Comparison of ENCODE assay signal across 26 cellular contexts in genomic region chr1:215417122-215417521, GRCh38.
"Had no signal": no experiment of that assay in that cellular context is flagged by ENCODE, and none has a peak within 500 bp of the region (broad histone marks: within the 10 kb centered on the region; RNA-seq: fewer than 3 reads in every experiment).

No MANE protein-coding gene starts in this region.

- DNase-seq: activated CD4-positive, alpha-beta T cell treated with anti-CD3 and anti-CD28 coated beads for 36 hours; activated CD4-positive, alpha-beta T cell treated with anti-CD3 and anti-CD28 coated beads, Interleukin-2, amount 50 U/mL, for 4 hours; activated CD8-positive, alpha-beta memory T cell treated with anti-CD3 and anti-CD28 coated beads for 24 hours; activated CD8-positive, alpha-beta memory T cell treated with anti-CD3 and anti-CD28 coated beads, Interleukin-2, amount 50 U/mL, for 4 hours; activated naive CD4-positive, alpha-beta T cell treated with Interleukin-2 at 50 U/mL for 16 hours; activated naive CD8-positive, alpha-beta T cell treated with anti-CD3 and anti-CD28 coated beads for 36 hours; activated T-cell treated with anti-CD3 and anti-CD28 coated beads, Interleukin-2, amount 50 U/mL, for 24 hours; amniotic stem cell; cerebellar nuclear complex; foreskin keratinocyte; kidney; left lung; naive thymus-derived CD4-positive, alpha-beta T cell; occipital lobe; posterior cingulate gyrus; stimulated activated CD4-positive, alpha-beta T cell treated with anti-CD3 and anti-CD28 coated beads, Interleukin-2, amount 100 ng/mL, for 48 hours; stimulated activated CD8-positive, alpha-beta memory T cell treated with anti-CD3 and anti-CD28 coated beads, Interleukin-4, amount 100 ng/mL, for 48 hours; stimulated activated naive B cell treated with anti-CD40 and anti-IgM and Interleukin-4, amounts not matched to agents 10 μg/mL and 1 μg/mL and 100 μg/mL, for 72 hours; T-helper 2 cell; testis; trophoblast cell; uterus had no signal

- H3K27me3 Mint-ChIP-seq: activated naive CD8-positive, alpha-beta T cell treated with anti-CD3 and anti-CD28 coated beads for 36 hours; activated T-cell treated with anti-CD3 and anti-CD28 coated beads, Interleukin-2, amount 50 U/mL, for 24 hours; stimulated activated naive B cell treated with anti-CD40 and anti-IgM and Interleukin-4, amounts not matched to agents 10 μg/mL and 1 μg/mL and 100 μg/mL, for 72 hours had no signal

- H3K4me1 ChIP-seq: left lung, testis, uterus had no signal

- H3K27me3 ChIP-seq: foreskin keratinocyte, left lung, testis, uterus had no signal

- H3K27ac ChIP-seq: coronary artery, epithelial cell of prostate, foreskin keratinocyte, left lung, testis, uterus had no signal

- H3K4me1 Mint-ChIP-seq: activated CD4-positive, alpha-beta T cell treated with anti-CD3 and anti-CD28 coated beads for 36 hours; activated naive CD8-positive, alpha-beta T cell treated with anti-CD3 and anti-CD28 coated beads for 36 hours; stimulated activated naive B cell treated with anti-CD40 and anti-IgM and Interleukin-4, amounts not matched to agents 10 μg/mL and 1 μg/mL and 100 μg/mL, for 72 hours had no signal

- H3K36me3 ChIP-seq: left lung, uterus had no signal

- H3K36me3 Mint-ChIP-seq: activated naive CD8-positive, alpha-beta T cell treated with anti-CD3 and anti-CD28 coated beads for 36 hours; naive thymus-derived CD4-positive, alpha-beta T cell; stimulated activated naive B cell treated with anti-CD40 and anti-IgM and Interleukin-4, amounts not matched to agents 10 μg/mL and 1 μg/mL and 100 μg/mL, for 72 hours had no signal

- H3K4me3 Mint-ChIP-seq: activated CD4-positive, alpha-beta T cell treated with anti-CD3 and anti-CD28 coated beads for 36 hours; activated naive CD8-positive, alpha-beta T cell treated with anti-CD3 and anti-CD28 coated beads for 36 hours; activated T-cell treated with anti-CD3 and anti-CD28 coated beads, Interleukin-2, amount 50 U/mL, for 24 hours; naive thymus-derived CD4-positive, alpha-beta T cell; neural crest cell; stimulated activated naive B cell treated with anti-CD40 and anti-IgM and Interleukin-4, amounts not matched to agents 10 μg/mL and 1 μg/mL and 100 μg/mL, for 72 hours had no signal

- H3K9me3 Mint-ChIP-seq: activated naive CD8-positive, alpha-beta T cell treated with anti-CD3 and anti-CD28 coated beads for 36 hours; activated T-cell treated with anti-CD3 and anti-CD28 coated beads, Interleukin-2, amount 50 U/mL, for 24 hours; naive thymus-derived CD4-positive, alpha-beta T cell; neural crest cell had no signal

- H3K4me3 ChIP-seq: coronary artery, left lung, lung, testis, uterus had no signal

- H3K9me3 ChIP-seq: left lung, testis, uterus had no signal

- H3K27ac Mint-ChIP-seq: activated CD4-positive, alpha-beta T cell treated with anti-CD3 and anti-CD28 coated beads for 36 hours; activated naive CD8-positive, alpha-beta T cell treated with anti-CD3 and anti-CD28 coated beads for 36 hours; activated T-cell treated with anti-CD3 and anti-CD28 coated beads, Interleukin-2, amount 50 U/mL, for 24 hours; naive thymus-derived CD4-positive, alpha-beta T cell; stimulated activated naive B cell treated with anti-CD40 and anti-IgM and Interleukin-4, amounts not matched to agents 10 μg/mL and 1 μg/mL and 100 μg/mL, for 72 hours had no signal
